8 cellular contexts compared by ENCODE assay signal in genomic region chr12:133038310-133038709, GRCh38. TPM values are rescaled to one million over a fixed set of nuclear protein-coding genes. Genes with fewer than 3 reads are reported as not detected.
DNase-seq lines count a peak whose midpoint lies in the region; ATAC-seq, FAIRE-seq and TF ChIP-seq lines count a peak whose summit lies in the region.

No MANE protein-coding gene starts in this region.

- H3K4me1 ChIP-seq in adipocyte (ENCODE audit: control insufficient read depth, insufficient read depth, low read length) (peaks cover 7% of the 10 kb centered on the region), HepG2 (ENCODE audit: insufficient read depth, low read length) (no peaks in the 10 kb centered on the region), transverse colon (peaks cover 0 to 12% (median 4%) of the 10 kb centered on the region in 4 donors)

- H3K27ac ChIP-seq in HepG2 (ENCODE audit: extremely low read length, insufficient read depth, low read length) (peak overlapping the region; percentile 97), transverse colon (peak overlapping the region in 3 of 4 donors; percentile 95 to 98 (median 97))

- TF ChIP-seq CTCF in HepG2 (CRISPR knock-in tag; IDR thresholded peaks at IDR 0.05): no peak
- no peak for TF ChIP-seq CTCF in transverse colon (IDR thresholded peaks at IDR 0.05)

- DNase-seq in activated naive CD4-positive, alpha-beta T cell treated with anti-CD3 and anti-CD28 coated beads, Interleukin-2, amount 10 ng/mL, durations not matched to agents 7 days and 5 days: no peak
- no peak for DNase-seq in activated naive CD4-positive, alpha-beta T cell treated with anti-CD3 and anti-CD28 coated beads, Interleukin-2, amount 50 U/mL, for 72 hours (ENCODE audit: low spot score in 2 of 2)
- no peak for DNase-seq in adipocyte (ENCODE audit: low read depth)
- DNase-seq in HepG2 (ENCODE audit: low spot score): no peak
- DNase-seq in transverse colon: no peak
- DNase-seq in NCI-H226: no peak

- H3K27me3 Mint-ChIP-seq in activated naive CD4-positive, alpha-beta T cell treated with anti-CD3 and anti-CD28 coated beads, Interleukin-2, amount 10 ng/mL, durations not matched to agents 7 days and 5 days: peaks cover 4% of the 10 kb centered on the region

- no peak for TF ChIP-seq RAD21 in HepG2 (CRISPR knock-in tag; IDR thresholded peaks at IDR 0.05)

- peak overlapping the region; percentile 91 for H3K4me3 ChIP-seq in adipocyte (ENCODE audit: low read length)
- peak overlapping the region; percentile 78 to 94 (median 81) for H3K4me3 ChIP-seq in HepG2 (replicated peaks in 1 of 3; ENCODE audit: insufficient read depth in 1 of 3, low read depth in 2 of 3, low read length in 3 of 3)
- H3K4me3 ChIP-seq in transverse colon: peak overlapping the region in 3 of 4 donors; percentile 53 to 91 (median 79)

- ATAC-seq in activated naive CD4-positive, alpha-beta T cell treated with anti-CD3 and anti-CD28 coated beads, Interleukin-2, amount 50 U/mL, for 72 hours: no peak
- ATAC-seq in HepG2: no peak
- no peak for ATAC-seq in HG03045 (IDR thresholded peaks at IDR 0.05; ENCODE audit: unreplicated experiment)
- no peak for ATAC-seq in HG02610 (IDR thresholded peaks at IDR 0.05; ENCODE audit: unreplicated experiment)

- TF ChIP-seq POLR2A in HepG2 (IDR thresholded peaks at IDR 0.05; ENCODE audit: insufficient read depth in 1 of 2, low read depth in 2 of 2, low read length in 2 of 2): no peak
- TF ChIP-seq POLR2A in transverse colon (IDR thresholded peaks at IDR 0.05): no peak

- H3K36me3 ChIP-seq in adipocyte (ENCODE audit: control insufficient read depth, insufficient read depth, low read length, severe bottlenecking): peaks cover 31% of the 10 kb centered on the region
- peaks cover 7 to 25% of the 10 kb centered on the region in 2 experiments for H3K36me3 ChIP-seq in HepG2 (replicated peaks in 1 of 2; ENCODE audit: control insufficient read depth in 1 of 2, insufficient read depth in 2 of 2, low read length in 2 of 2)
- H3K36me3 ChIP-seq in transverse colon: peaks cover 0 to 39% (median 16%) of the 10 kb centered on the region in 4 donors

- H3K4me1 Mint-ChIP-seq in activated naive CD4-positive, alpha-beta T cell treated with anti-CD3 and anti-CD28 coated beads, Interleukin-2, amount 10 ng/mL, durations not matched to agents 7 days and 5 days: peaks cover 24% of the 10 kb centered on the region

- peaks cover 40% of the 10 kb centered on the region for H3K9me3 ChIP-seq in adipocyte (ENCODE audit: control insufficient read depth, low read length)
- H3K9me3 ChIP-seq in HepG2 (ENCODE audit: low read length): peaks cover 72% of the 10 kb centered on the region
- H3K9me3 ChIP-seq in transverse colon: peaks cover 49 to 64% of the 10 kb centered on the region in 2 donors

- H3K27me3 ChIP-seq in adipocyte (replicated peaks; ENCODE audit: control insufficient read depth, insufficient read depth, low read length) (no peaks in the 10 kb centered on the region), HepG2 (ENCODE audit: control insufficient read depth in 1 of 2, insufficient read depth in 2 of 2, low read length in 2 of 2) (no peaks in the 10 kb centered on the region), transverse colon (no peaks in the 10 kb centered on the region)

- peaks cover 63% of the 10 kb centered on the region for H3K36me3 Mint-ChIP-seq in activated naive CD4-positive, alpha-beta T cell treated with anti-CD3 and anti-CD28 coated beads, Interleukin-2, amount 10 ng/mL, durations not matched to agents 7 days and 5 days
- peaks cover 65 to 88% of the 10 kb centered on the region in 2 donors for H3K36me3 Mint-ChIP-seq in activated naive CD4-positive, alpha-beta T cell treated with anti-CD3 and anti-CD28 coated beads, Interleukin-2, amount 50 U/mL, for 72 hours

- H2AFZ ChIP-seq in HepG2 (ENCODE audit: low read length): no peak overlapping the region

- peaks cover 62% of the 10 kb centered on the region for H3K9me3 Mint-ChIP-seq in activated naive CD4-positive, alpha-beta T cell treated with anti-CD3 and anti-CD28 coated beads, Interleukin-2, amount 10 ng/mL, durations not matched to agents 7 days and 5 days
- H3K9me3 Mint-ChIP-seq in activated naive CD4-positive, alpha-beta T cell treated with anti-CD3 and anti-CD28 coated beads, Interleukin-2, amount 50 U/mL, for 72 hours: peaks cover 43 to 53% of the 10 kb centered on the region in 2 donors

- in situ Hi-C loops in HepG2 (cut with HindIII; ENCODE audit: extremely low pct_ligation_motif_present, low pct_unique_long_range_greater_than_20kb) (loop anchor here (5.0 kb wide), 1 partner anchor 51 kb away; the partner anchor contains the start of gene ZNF26), transverse colon (cut with MboI; ENCODE audit: low pct_ligation_motif_present in 1 of 4, low pct_unique_long_range_greater_than_20kb in 1 of 4, low sequenced_read_pairs in 3 of 4) (no loop called here)

- CTCF ChIA-PET in activated naive CD4-positive, alpha-beta T cell treated with anti-CD3 and anti-CD28 coated beads, Interleukin-2, amount 10 ng/mL, durations not matched to agents 7 days and 5 days (lab: Charles Lee): no interaction called here
- CTCF ChIA-PET in HepG2 (lab: Yijun Ruan, JAX; ENCODE audit: low intra/inter-chr PET ratio, low total read pairs): no interaction called here

- H3K4me2 ChIP-seq in HepG2 (ENCODE audit: low read depth, low read length): peak overlapping the region; percentile 69

- 82% methylated on average over 3 of the region's 3 CpGs for WGBS in HepG2 (ENCODE audit: low lambda C conversion rate)
- 70 to 88% methylated on average over 3 of the region's 3 CpGs for WGBS in transverse colon (ENCODE audit: low coverage in 1 of 2), 2 donors

- no peak for TF ChIP-seq EP300 in HepG2 (IDR thresholded peaks at IDR 0.05; ENCODE audit: low read depth in 2 of 2, low read length in 2 of 2)
- no peak for TF ChIP-seq EP300 in HepG2 (CRISPR knock-in tag; IDR thresholded peaks at IDR 0.05; ENCODE audit: borderline replicate concordance)
- no peak for TF ChIP-seq EP300 in transverse colon (IDR thresholded peaks at IDR 0.05; ENCODE audit: low read depth)

- H3K79me2 ChIP-seq in HepG2 (ENCODE audit: insufficient read depth, low read length): peaks cover 14% of the 10 kb centered on the region

- no peak for FAIRE-seq in HepG2 (lab: Jason Lieb, UNC)

- H3K9ac ChIP-seq in adipocyte (ENCODE audit: low read length): peak overlapping the region; percentile 90
- H3K9ac ChIP-seq in HepG2 (ENCODE audit: insufficient read depth, low read depth, low read length): peak overlapping the region; percentile 98

- peak overlapping the region; percentile 82 for H3K4me3 Mint-ChIP-seq in activated naive CD4-positive, alpha-beta T cell treated with anti-CD3 and anti-CD28 coated beads, Interleukin-2, amount 10 ng/mL, durations not matched to agents 7 days and 5 days

- BruUV-seq in HepG2 (replicated peaks; lab: Mats Ljungman, UMichigan): no TSS peak

- intact Hi-C loops in HepG2 (cut with micrococcal nuclease; ENCODE audit: unreplicated experiment) (no loop called here), transverse colon (cut with DNase I; ENCODE audit: low total_unique reads) (no loop called here)

- no peaks in the 10 kb centered on the region for H4K20me1 ChIP-seq in HepG2 (ENCODE audit: insufficient read depth, low read length)

- POLR2A ChIA-PET in HepG2 (lab: Yijun Ruan, JAX): interaction anchor here (1.5 to 2.3 kb wide), 4 partner anchors 42 to 83 kb away, joined by 3 to 8 read pairs (median 4); partner anchors contain the start of gene ZNF26

- peak overlapping the region; percentile 98 for H3K27ac Mint-ChIP-seq in activated naive CD4-positive, alpha-beta T cell treated with anti-CD3 and anti-CD28 coated beads, Interleukin-2, amount 10 ng/mL, durations not matched to agents 7 days and 5 days
- peak overlapping the region in 1 of 2 donors; percentile 66 for H3K27ac Mint-ChIP-seq in activated naive CD4-positive, alpha-beta T cell treated with anti-CD3 and anti-CD28 coated beads, Interleukin-2, amount 50 U/mL, for 72 hours

RNA-seq across cellular contexts. Expression of gene ZNF84, which starts 1.0 kb away (rescaled TPM):
- 10 to 100 TPM; 19.4 to 23.5 TPM for total RNA-seq in activated naive CD4-positive, alpha-beta T cell treated with anti-CD3 and anti-CD28 coated beads, Interleukin-2, amount 50 U/mL, for 72 hours
- total RNA-seq in HepG2 (2016; rRNA removed; fragmentation: Illumina TruSeq; extraction: Trizol) (21.2 and 21.8 TPM in 2 replicates), transverse colon (100 to 1,000 TPM in 1 of 4 donors, 10 to 100 TPM in 3; 16.2 to 144 (median 44.5) TPM)
- 12.9 and 14.6 TPM in 2 replicates for total RNA-seq in HepG2 (2016; cell fraction: cytosol; rRNA removed; fragmentation: Illumina TruSeq; extraction: Trizol; ENCODE audit: low read depth)
- 22.1 and 23.5 TPM in 2 replicates for total RNA-seq in HepG2 (2016; cell fraction: insoluble cytoplasmic fraction; rRNA removed; fragmentation: Illumina TruSeq; extraction: Trizol)
- 11.6 and 12.2 TPM in 2 replicates for total RNA-seq in HepG2 (2016; cell fraction: membrane; rRNA removed; fragmentation: Illumina TruSeq; extraction: Trizol)
- 31.2 and 37.2 TPM in 2 replicates for total RNA-seq in HepG2 (2016; cell fraction: nucleus; rRNA removed; fragmentation: Illumina TruSeq; extraction: Trizol)
- polyA plus RNA-seq in HepG2 (2011; rRNA removed): 15.5 and 18.2 TPM in 2 replicates
- polyA plus RNA-seq in HepG2 (2011; cell fraction: cytosol; rRNA removed): 3.9 and 6.1 TPM in 2 replicates
- 28.1 and 35.9 TPM in 2 replicates for polyA plus RNA-seq in HepG2 (2011; cell fraction: nucleus; rRNA removed)
- 9.6 and 16.1 TPM in 2 replicates for polyA plus RNA-seq in HepG2 (2012)
- polyA plus RNA-seq in HepG2 (2016; cell fraction: cytosol; fragmentation: Illumina TruSeq; extraction: Trizol; ENCODE audit: low read depth): 4.1 and 4.3 TPM in 2 replicates
- 11.8 and 15.8 TPM in 2 replicates for polyA plus RNA-seq in HepG2 (2016; cell fraction: insoluble cytoplasmic fraction; fragmentation: Illumina TruSeq; extraction: Trizol; ENCODE audit: low read depth)
- polyA plus RNA-seq in HepG2 (2016; cell fraction: membrane; fragmentation: Illumina TruSeq; extraction: Trizol; ENCODE audit: low read depth): 4.9 TPM in 2 replicates
- 42.0 and 43.6 TPM in 2 replicates for polyA plus RNA-seq in HepG2 (2016; cell fraction: nucleus; fragmentation: Illumina TruSeq; extraction: Trizol; ENCODE audit: insufficient read depth, low read depth)
- polyA minus RNA-seq in HepG2 (2011; rRNA and poly(A)+ RNA removed; ENCODE audit: low replicate concordance): 9.1 and 16.2 TPM in 2 replicates
- 6.8 and 9.0 TPM in 2 replicates for polyA minus RNA-seq in HepG2 (2011; cell fraction: cytosol; rRNA and poly(A)+ RNA removed)
- 51.8 and 60.7 TPM in 2 replicates for polyA minus RNA-seq in HepG2 (2011; cell fraction: nucleus; rRNA and poly(A)+ RNA removed)

RNA-seq across cellular contexts. Expression of gene ZNF140, which starts 42.4 kb away (rescaled TPM):
- 10 to 100 TPM in 1 of 2 donors, 1 to 10 TPM in 1; 8.4 to 13.2 TPM for total RNA-seq in activated naive CD4-positive, alpha-beta T cell treated with anti-CD3 and anti-CD28 coated beads, Interleukin-2, amount 50 U/mL, for 72 hours
- total RNA-seq in HepG2 (2016; rRNA removed; fragmentation: Illumina TruSeq; extraction: Trizol) (13.5 and 20.7 TPM in 2 replicates), transverse colon (10 to 100 TPM; 13.8 to 35.6 (median 14.8) TPM)
- total RNA-seq in HepG2 (2016; cell fraction: cytosol; rRNA removed; fragmentation: Illumina TruSeq; extraction: Trizol; ENCODE audit: low read depth): 6.5 and 7.5 TPM in 2 replicates
- total RNA-seq in HepG2 (2016; cell fraction: insoluble cytoplasmic fraction; rRNA removed; fragmentation: Illumina TruSeq; extraction: Trizol): 12.6 and 17.5 TPM in 2 replicates
- 13.1 and 15.0 TPM in 2 replicates for total RNA-seq in HepG2 (2016; cell fraction: membrane; rRNA removed; fragmentation: Illumina TruSeq; extraction: Trizol)
- 14.3 and 17.4 TPM in 2 replicates for total RNA-seq in HepG2 (2016; cell fraction: nucleus; rRNA removed; fragmentation: Illumina TruSeq; extraction: Trizol)
- 8.7 and 10.1 TPM in 2 replicates for polyA plus RNA-seq in HepG2 (2011; rRNA removed)
- polyA plus RNA-seq in HepG2 (2011; cell fraction: cytosol; rRNA removed): 3.8 and 6.7 TPM in 2 replicates
- 8.3 and 10.2 TPM in 2 replicates for polyA plus RNA-seq in HepG2 (2011; cell fraction: nucleus; rRNA removed)
- 7.8 and 8.7 TPM in 2 replicates for polyA plus RNA-seq in HepG2 (2012)
- 3.5 and 4.7 TPM in 2 replicates for polyA plus RNA-seq in HepG2 (2016; cell fraction: cytosol; fragmentation: Illumina TruSeq; extraction: Trizol; ENCODE audit: low read depth)
- polyA plus RNA-seq in HepG2 (2016; cell fraction: insoluble cytoplasmic fraction; fragmentation: Illumina TruSeq; extraction: Trizol; ENCODE audit: low read depth): 14.4 and 14.6 TPM in 2 replicates
- 6.6 and 7.0 TPM in 2 replicates for polyA plus RNA-seq in HepG2 (2016; cell fraction: membrane; fragmentation: Illumina TruSeq; extraction: Trizol; ENCODE audit: low read depth)
- 16.4 and 19.4 TPM in 2 replicates for polyA plus RNA-seq in HepG2 (2016; cell fraction: nucleus; fragmentation: Illumina TruSeq; extraction: Trizol; ENCODE audit: insufficient read depth, low read depth)
- 2.8 and 16.2 TPM in 2 replicates for polyA minus RNA-seq in HepG2 (2011; rRNA and poly(A)+ RNA removed; ENCODE audit: low replicate concordance)
- 5.5 and 6.1 TPM in 2 replicates for polyA minus RNA-seq in HepG2 (2011; cell fraction: cytosol; rRNA and poly(A)+ RNA removed)
- 40.0 and 42.0 TPM in 2 replicates for polyA minus RNA-seq in HepG2 (2011; cell fraction: nucleus; rRNA and poly(A)+ RNA removed)

RNA-seq across cellular contexts. Expression of gene ZNF26, which starts 52.1 kb away (rescaled TPM):
- 10 to 100 TPM; 13.0 to 22.3 TPM for total RNA-seq in activated naive CD4-positive, alpha-beta T cell treated with anti-CD3 and anti-CD28 coated beads, Interleukin-2, amount 50 U/mL, for 72 hours
- total RNA-seq in HepG2 (2016; rRNA removed; fragmentation: Illumina TruSeq; extraction: Trizol) (6.5 and 8.4 TPM in 2 replicates), transverse colon (10 to 100 TPM; 12.7 to 26.3 (median 18.5) TPM)
- total RNA-seq in HepG2 (2016; cell fraction: cytosol; rRNA removed; fragmentation: Illumina TruSeq; extraction: Trizol; ENCODE audit: low read depth): 0.44 and 1.5 TPM in 2 replicates
- total RNA-seq in HepG2 (2016; cell fraction: insoluble cytoplasmic fraction; rRNA removed; fragmentation: Illumina TruSeq; extraction: Trizol): 7.3 and 7.4 TPM in 2 replicates
- 1.2 and 2.1 TPM in 2 replicates for total RNA-seq in HepG2 (2016; cell fraction: membrane; rRNA removed; fragmentation: Illumina TruSeq; extraction: Trizol)
- 12.2 and 12.3 TPM in 2 replicates for total RNA-seq in HepG2 (2016; cell fraction: nucleus; rRNA removed; fragmentation: Illumina TruSeq; extraction: Trizol)
- 3.8 and 5.2 TPM in 2 replicates for polyA plus RNA-seq in HepG2 (2011; rRNA removed)
- polyA plus RNA-seq in HepG2 (2011; cell fraction: cytosol; rRNA removed): 2.9 and 3.4 TPM in 2 replicates
- polyA plus RNA-seq in HepG2 (2011; cell fraction: nucleus; rRNA removed): 18.5 and 18.6 TPM in 2 replicates
- polyA plus RNA-seq in HepG2 (2012): 3.2 and 3.8 TPM in 2 replicates
- polyA plus RNA-seq in HepG2 (2016; cell fraction: cytosol; fragmentation: Illumina TruSeq; extraction: Trizol; ENCODE audit: low read depth): 0.10 and 0.14 TPM in 2 replicates
- polyA plus RNA-seq in HepG2 (2016; cell fraction: insoluble cytoplasmic fraction; fragmentation: Illumina TruSeq; extraction: Trizol; ENCODE audit: low read depth): 4.0 and 4.7 TPM in 2 replicates
- 0.45 and 0.70 TPM in 2 replicates for polyA plus RNA-seq in HepG2 (2016; cell fraction: membrane; fragmentation: Illumina TruSeq; extraction: Trizol; ENCODE audit: low read depth)
- 11.4 and 11.7 TPM in 2 replicates for polyA plus RNA-seq in HepG2 (2016; cell fraction: nucleus; fragmentation: Illumina TruSeq; extraction: Trizol; ENCODE audit: insufficient read depth, low read depth)
- polyA minus RNA-seq in HepG2 (2011; rRNA and poly(A)+ RNA removed; ENCODE audit: low replicate concordance): 6.6 and 10.6 TPM in 2 replicates
- polyA minus RNA-seq in HepG2 (2011; cell fraction: cytosol; rRNA and poly(A)+ RNA removed): 3.0 and 4.5 TPM in 2 replicates
- 19.3 and 19.5 TPM in 2 replicates for polyA minus RNA-seq in HepG2 (2011; cell fraction: nucleus; rRNA and poly(A)+ RNA removed)
